Comparison of ENCODE assay signal across 14 cellular contexts in the genomic region with DNA sequence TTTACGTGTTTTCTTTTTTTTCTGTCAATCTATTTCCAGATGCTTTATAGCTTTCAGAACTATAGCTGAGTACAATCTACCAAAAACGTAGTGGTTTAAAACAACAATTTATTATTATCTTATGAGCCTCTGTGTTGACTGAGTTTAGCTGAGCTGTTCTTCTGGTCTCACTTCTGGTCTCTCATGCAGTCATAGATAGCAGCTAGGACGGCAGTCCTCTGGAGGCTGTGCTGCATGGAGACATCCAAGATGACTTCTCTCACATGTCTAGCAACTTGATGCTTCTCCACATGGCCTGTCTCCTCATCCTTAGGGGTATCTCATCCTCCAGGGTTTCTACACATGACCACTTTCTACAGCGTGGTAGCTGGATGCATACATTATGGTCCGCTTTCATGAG. TPM values are rescaled to one million over a fixed set of nuclear protein-coding genes. Genes with fewer than 3 reads are reported as not detected.
DNase-seq lines count a peak whose midpoint lies in the region; ATAC-seq and TF ChIP-seq lines count a peak whose summit lies in the region.
"Had no signal": no experiment of that assay in that cellular context is flagged by ENCODE, and none has a peak within 500 bp of the region (broad histone marks: within the 10 kb centered on the region; RNA-seq: fewer than 3 reads in every experiment).

No MANE protein-coding gene starts in this region.

- no peak for TF ChIP-seq POLR2A in breast epithelium (IDR thresholded peaks at IDR 0.05)

- peak overlapping the region; percentile 36 for H2AFZ ChIP-seq in mammary epithelial cell (ENCODE audit: low read depth, low read length)

- dilution Hi-C loops in mammary epithelial cell (cut with HindIII; ENCODE audit: low sequenced_read_pairs): no loop called here

- H3K4me2 ChIP-seq in mammary epithelial cell (ENCODE audit: insufficient read depth, low read depth, low read length): no peak overlapping the region

- CTCF ChIA-PET in mammary epithelial cell (lab: Charles Lee; ENCODE audit: low non-redundant PET): no interaction called here

- intact Hi-C loops in mammary epithelial cell (cut with micrococcal nuclease): no loop called here
- intact Hi-C loops in breast epithelium (cut with DNase I; ENCODE audit: low total_unique reads): no loop called here

- H3K9me3 ChIP-seq in mammary epithelial cell (replicated peaks; ENCODE audit: insufficient read depth, low read length): no peaks in the 10 kb centered on the region
- H3K9me3 ChIP-seq in breast epithelium: no peaks in the 10 kb centered on the region
- no peaks in the 10 kb centered on the region for H3K9me3 ChIP-seq in HUES48 (ENCODE audit: control insufficient read depth, insufficient read depth, low read length)
- H3K9me3 ChIP-seq: sigmoid colon, testis had no signal

- ATAC-seq in left lobe of liver: peak; percentile 35
- ATAC-seq in HG02973 (IDR thresholded peaks at IDR 0.05; ENCODE audit: unreplicated experiment): no peak
- ATAC-seq in HG02588 (IDR thresholded peaks at IDR 0.05; ENCODE audit: unreplicated experiment): no peak
- ATAC-seq in HG02981 (IDR thresholded peaks at IDR 0.05; ENCODE audit: unreplicated experiment): no peak
- ATAC-seq: CD8-positive, alpha-beta T cell had no signal

- H4K20me1 ChIP-seq in mammary epithelial cell (ENCODE audit: insufficient read depth, low read length): no peaks in the 10 kb centered on the region

- no TSS peak for BruUV-seq in mammary epithelial cell (replicated peaks; lab: Mats Ljungman, UMichigan)

- H3K36me3 ChIP-seq in mammary epithelial cell (ENCODE audit: insufficient read depth, low read length) (no peaks in the 10 kb centered on the region), breast epithelium (no peaks in the 10 kb centered on the region), HUES48 (ENCODE audit: control insufficient read depth, insufficient read depth, low read length) (no peaks in the 10 kb centered on the region)
- H3K36me3 ChIP-seq: sigmoid colon had no signal

- H3K9ac ChIP-seq in mammary epithelial cell (ENCODE audit: insufficient read depth, low read length) (no peak overlapping the region), HUES48 (ENCODE audit: low read depth, low read length) (no peak overlapping the region)

- 87% methylated on average over 5 of the region's 5 CpGs for WGBS in mammary epithelial cell (ENCODE audit: low coverage, missing lambda C conversion rate)

- DNase-seq in mammary epithelial cell: no peak
- no peak for DNase-seq in breast epithelium (ENCODE audit: low spot score in 2 of 2)
- DNase-seq in left lobe of liver (ENCODE audit: low spot score): no peak
- no peak for DNase-seq in NK-92 (lab: John Stamatoyannopoulos, UW; ENCODE audit: unreplicated experiment)
- DNase-seq: CD8-positive, alpha-beta T cell; foreskin keratinocyte; sigmoid colon; T-helper 17 cell; testis had no signal

- TF ChIP-seq CTCF in mammary epithelial cell (conservative IDR thresholded peaks at IDR 0.05 in 1 of 2, IDR thresholded peaks at IDR 0.05 in 1 of 2; ENCODE audit: extremely low read depth in 1 of 2, insufficient read depth in 1 of 2, low read depth in 1 of 2, low read length in 2 of 2) (no peak), breast epithelium (IDR thresholded peaks at IDR 0.05) (no peak)

- H3K4me3 ChIP-seq in mammary epithelial cell (replicated peaks in 1 of 3; ENCODE audit: insufficient read depth in 1 of 3, low read depth in 2 of 3, low read length in 3 of 3) (no peak overlapping the region), breast epithelium (no peak overlapping the region), HUES48 (ENCODE audit: low read depth, low read length) (no peak overlapping the region)
- H3K4me3 ChIP-seq: sigmoid colon, testis had no signal

- in situ Hi-C loops in mammary epithelial cell (cut with MboI; ENCODE audit: low sequenced_read_pairs in 2 of 2): no loop called here

- H3K27ac ChIP-seq in mammary epithelial cell (ENCODE audit: insufficient read depth, low read depth, low read length): no peak overlapping the region
- no peak overlapping the region for H3K27ac ChIP-seq in breast epithelium
- peak overlapping the region; percentile 42 for H3K27ac ChIP-seq in HUES48 (ENCODE audit: low read depth, low read length)
- H3K27ac ChIP-seq: 22Rv1, foreskin keratinocyte, sigmoid colon, testis had no signal

- H3K4me1 ChIP-seq in mammary epithelial cell (ENCODE audit: insufficient read depth, low read length) (peaks cover 15% of the 10 kb centered on the region), breast epithelium (no peaks in the 10 kb centered on the region), HUES48 (ENCODE audit: control insufficient read depth, insufficient read depth, low read length) (no peaks in the 10 kb centered on the region)
- H3K4me1 ChIP-seq: foreskin keratinocyte, sigmoid colon, testis had no signal

- H3K27me3 ChIP-seq in mammary epithelial cell (ENCODE audit: insufficient read depth, low read length): no peaks in the 10 kb centered on the region
- no peaks in the 10 kb centered on the region for H3K27me3 ChIP-seq in breast epithelium
- H3K27me3 ChIP-seq in HUES48 (ENCODE audit: control insufficient read depth, insufficient read depth, low read length): no peaks in the 10 kb centered on the region
- H3K27me3 ChIP-seq: foreskin keratinocyte, sigmoid colon, testis had no signal

- H3K79me2 ChIP-seq in mammary epithelial cell (ENCODE audit: insufficient read depth, low read length): no peaks in the 10 kb centered on the region

RNA-seq across cellular contexts. Expression of gene RAD23B, which starts 22.0 kb away (rescaled TPM):
- total RNA-seq in mammary epithelial cell: 100 to 1,000 TPM; 126 to 177 TPM
- polyA plus RNA-seq in mammary epithelial cell: 166 TPM
- 115 TPM for polyA minus RNA-seq in mammary epithelial cell
- 10 to 100 TPM; 63.6 to 70.2 (median 68.1) TPM for total RNA-seq in breast epithelium
- total RNA-seq in left lobe of liver: 98.7 TPM
